In the genomic region with DNA sequence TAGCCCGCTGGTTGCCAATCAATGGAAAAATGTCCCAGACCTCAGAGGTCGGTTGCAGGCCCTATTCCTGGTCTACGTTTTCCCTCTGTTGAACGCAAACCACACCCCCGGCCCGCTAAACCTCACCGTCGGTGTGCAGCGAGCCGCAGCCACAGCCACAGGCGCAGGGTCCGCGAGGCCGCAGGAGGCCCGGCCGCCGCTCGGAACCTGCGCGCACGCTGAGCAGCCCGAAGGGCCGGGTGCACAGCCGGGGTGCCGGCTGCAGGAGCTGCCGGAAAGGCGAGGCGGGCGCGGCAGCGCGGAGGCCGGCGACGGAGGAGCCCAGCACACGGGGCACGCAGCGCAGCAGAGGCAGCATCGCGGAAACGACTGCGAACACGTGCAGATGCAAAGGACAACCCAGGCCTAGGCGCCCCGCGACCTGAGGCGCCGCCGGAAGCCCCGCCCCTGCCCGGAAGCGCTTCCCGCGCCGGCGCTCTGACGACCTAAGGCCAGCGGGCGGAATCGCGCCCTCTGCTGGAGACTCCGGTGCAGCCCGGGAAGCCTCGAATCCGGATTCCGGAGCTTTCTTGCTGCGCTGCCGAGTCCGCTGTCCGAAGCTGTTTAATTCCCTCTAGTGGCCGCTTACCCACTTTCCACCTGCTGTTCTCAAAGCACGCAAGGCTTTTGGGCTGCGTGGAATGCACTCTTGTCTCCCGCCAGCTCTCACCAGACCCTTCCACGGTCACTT, we compare ENCODE assay signal across 1 cellular context.
TF ChIP-seq lines count a peak whose summit lies in the region.

A gene with protein sequence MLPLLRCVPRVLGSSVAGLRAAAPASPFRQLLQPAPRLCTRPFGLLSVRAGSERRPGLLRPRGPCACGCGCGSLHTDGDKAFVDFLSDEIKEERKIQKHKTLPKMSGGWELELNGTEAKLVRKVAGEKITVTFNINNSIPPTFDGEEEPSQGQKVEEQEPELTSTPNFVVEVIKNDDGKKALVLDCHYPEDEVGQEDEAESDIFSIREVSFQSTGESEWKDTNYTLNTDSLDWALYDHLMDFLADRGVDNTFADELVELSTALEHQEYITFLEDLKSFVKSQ (minus strand): TSS at position 440 of the 730 bp plus-strand sequence. CDS start 82 bp downstream, at position 358.

TF ChIP-seq in HepG2, 621 proteins besides CTCF, POLR2A, EP300 and RAD21 (continued from another document and continues in another):
- TF ChIP-seq, protein P1, sequence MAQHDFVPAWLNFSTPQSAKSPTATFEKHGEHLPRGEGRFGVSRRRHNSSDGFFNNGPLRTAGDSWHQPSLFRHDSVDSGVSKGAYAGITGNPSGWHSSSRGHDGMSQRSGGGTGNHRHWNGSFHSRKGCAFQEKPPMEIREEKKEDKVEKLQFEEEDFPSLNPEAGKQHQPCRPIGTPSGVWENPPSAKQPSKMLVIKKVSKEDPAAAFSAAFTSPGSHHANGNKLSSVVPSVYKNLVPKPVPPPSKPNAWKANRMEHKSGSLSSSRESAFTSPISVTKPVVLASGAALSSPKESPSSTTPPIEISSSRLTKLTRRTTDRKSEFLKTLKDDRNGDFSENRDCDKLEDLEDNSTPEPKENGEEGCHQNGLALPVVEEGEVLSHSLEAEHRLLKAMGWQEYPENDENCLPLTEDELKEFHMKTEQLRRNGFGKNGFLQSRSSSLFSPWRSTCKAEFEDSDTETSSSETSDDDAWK (CRISPR knock-in tag; IDR thresholded peaks at IDR 0.05), result no peak
- TF ChIP-seq ZNF761 (CRISPR knock-in tag; conservative IDR thresholded peaks at IDR 0.05) (peak; percentile 93), CENPT (CRISPR knock-in tag; IDR thresholded peaks at IDR 0.05; ENCODE audit: low read depth) (no peak), U2AF2 (IDR thresholded peaks at IDR 0.05; ENCODE audit: low read depth, low read length) (no peak), TOPORS (CRISPR knock-in tag; IDR thresholded peaks at IDR 0.05) (0 out of 2 replicates have a peak, but pooled peaks have one; percentile 90), ZNF251 (CRISPR knock-in tag; IDR thresholded peaks at IDR 0.05) (no peak), ADNP (CRISPR knock-in tag; IDR thresholded peaks at IDR 0.05) (no peak; the same call in 1 of the 2 replicates), ZFP82 (CRISPR knock-in tag; IDR thresholded peaks at IDR 0.05; ENCODE audit: borderline replicate concordance) (0 out of 2 replicates have a peak, but pooled peaks have one; percentile 75), PAWR (CRISPR knock-in tag; IDR thresholded peaks at IDR 0.05; ENCODE audit: borderline replicate concordance) (no peak), ZNF569 (CRISPR knock-in tag; IDR thresholded peaks at IDR 0.05; ENCODE audit: borderline replicate concordance) (no peak), RBM22 (optimal IDR thresholded peaks at IDR 0.05; ENCODE audit: low read length) (peak; percentile 70), RFXANK (CRISPR knock-in tag; IDR thresholded peaks at IDR 0.05) (no peak), NR2F6 (IDR thresholded peaks at IDR 0.05) (no peak), NR2F6 (CRISPR knock-in tag; IDR thresholded peaks at IDR 0.05) (peak; percentile 73), AGO1 (IDR thresholded peaks at IDR 0.05; ENCODE audit: low read depth, low read length, poor library complexity, severe bottlenecking) (peak; percentile 67), ZSCAN30 (CRISPR knock-in tag; IDR thresholded peaks at IDR 0.05) (peak; percentile 75; the same call in 1 of the 2 replicates), ZNF589 (CRISPR knock-in tag; conservative IDR thresholded peaks at IDR 0.05) (peak; percentile 92; the same call in 1 of the 2 replicates), ZNF34 (CRISPR knock-in tag; IDR thresholded peaks at IDR 0.05; ENCODE audit: borderline replicate concordance) (no peak), ZNF883 (CRISPR knock-in tag; IDR thresholded peaks at IDR 0.05; ENCODE audit: not compliant biosample characterization) (peak; percentile 67), SMAD1 (CRISPR knock-in tag; IDR thresholded peaks at IDR 0.05; ENCODE audit: borderline replicate concordance, low read depth) (peak; percentile 31; the same call in 1 of the 2 replicates), MYC (CRISPR knock-in tag; IDR thresholded peaks at IDR 0.05; ENCODE audit: borderline replicate concordance) (peak; percentile 99), ZBTB7B (CRISPR knock-in tag; IDR thresholded peaks at IDR 0.05) (0 out of 2 replicates have a peak, but pooled peaks have one; percentile 24), FOXC1 (CRISPR knock-in tag; IDR thresholded peaks at IDR 0.05; ENCODE audit: borderline replicate concordance) (peak; percentile 85; the same call in 1 of the 2 replicates), FOXA1 (IDR thresholded peaks at IDR 0.05) (no peak), FOXA1 (CRISPR knock-in tag; IDR thresholded peaks at IDR 0.05) (no peak), RNF2 (conservative IDR thresholded peaks at IDR 0.05; ENCODE audit: low read depth) (peak; percentile 97), JARID2 (CRISPR knock-in tag; IDR thresholded peaks at IDR 0.05; ENCODE audit: insufficient replicate concordance) (no peak), GATA4 (IDR thresholded peaks at IDR 0.05; ENCODE audit: borderline replicate concordance, low read depth) (no peak), NR1H2 (CRISPR knock-in tag; IDR thresholded peaks at IDR 0.05; ENCODE audit: borderline replicate concordance, low read depth) (peak; percentile 35; the same call in 1 of the 2 replicates), ZNF709 (CRISPR knock-in tag; IDR thresholded peaks at IDR 0.05) (peak; percentile 94), ETV5 (CRISPR knock-in tag; IDR thresholded peaks at IDR 0.05; ENCODE audit: borderline replicate concordance) (peak; percentile 83; the same call in 1 of the 2 replicates), ZNF335 (CRISPR knock-in tag; IDR thresholded peaks at IDR 0.05) (no peak), ISL2 (CRISPR knock-in tag; IDR thresholded peaks at IDR 0.05) (peak; percentile 78), HMG20A (CRISPR knock-in tag; IDR thresholded peaks at IDR 0.05; ENCODE audit: borderline replicate concordance) (no peak), RAD51 (IDR thresholded peaks at IDR 0.05; ENCODE audit: borderline replicate concordance) (no peak)
- TF ChIP-seq, protein P2, sequence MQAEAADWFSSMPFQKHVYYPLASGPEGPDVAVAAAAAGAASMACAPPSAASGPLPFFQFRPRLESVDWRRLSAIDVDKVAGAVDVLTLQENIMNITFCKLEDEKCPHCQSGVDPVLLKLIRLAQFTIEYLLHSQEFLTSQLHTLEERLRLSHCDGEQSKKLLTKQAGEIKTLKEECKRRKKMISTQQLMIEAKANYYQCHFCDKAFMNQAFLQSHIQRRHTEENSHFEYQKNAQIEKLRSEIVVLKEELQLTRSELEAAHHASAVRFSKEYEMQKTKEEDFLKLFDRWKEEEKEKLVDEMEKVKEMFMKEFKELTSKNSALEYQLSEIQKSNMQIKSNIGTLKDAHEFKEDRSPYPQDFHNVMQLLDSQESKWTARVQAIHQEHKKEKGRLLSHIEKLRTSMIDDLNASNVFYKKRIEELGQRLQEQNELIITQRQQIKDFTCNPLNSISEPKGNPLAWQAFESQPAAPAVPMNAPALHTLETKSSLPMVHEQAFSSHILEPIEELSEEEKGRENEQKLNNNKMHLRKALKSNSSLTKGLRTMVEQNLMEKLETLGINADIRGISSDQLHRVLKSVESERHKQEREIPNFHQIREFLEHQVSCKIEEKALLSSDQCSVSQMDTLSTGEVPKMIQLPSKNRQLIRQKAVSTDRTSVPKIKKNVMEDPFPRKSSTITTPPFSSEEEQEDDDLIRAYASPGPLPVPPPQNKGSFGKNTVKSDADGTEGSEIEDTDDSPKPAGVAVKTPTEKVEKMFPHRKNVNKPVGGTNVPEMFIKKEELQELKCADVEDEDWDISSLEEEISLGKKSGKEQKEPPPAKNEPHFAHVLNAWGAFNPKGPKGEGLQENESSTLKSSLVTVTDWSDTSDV (CRISPR knock-in tag; IDR thresholded peaks at IDR 0.05), result no peak
- TF ChIP-seq, protein P3, sequence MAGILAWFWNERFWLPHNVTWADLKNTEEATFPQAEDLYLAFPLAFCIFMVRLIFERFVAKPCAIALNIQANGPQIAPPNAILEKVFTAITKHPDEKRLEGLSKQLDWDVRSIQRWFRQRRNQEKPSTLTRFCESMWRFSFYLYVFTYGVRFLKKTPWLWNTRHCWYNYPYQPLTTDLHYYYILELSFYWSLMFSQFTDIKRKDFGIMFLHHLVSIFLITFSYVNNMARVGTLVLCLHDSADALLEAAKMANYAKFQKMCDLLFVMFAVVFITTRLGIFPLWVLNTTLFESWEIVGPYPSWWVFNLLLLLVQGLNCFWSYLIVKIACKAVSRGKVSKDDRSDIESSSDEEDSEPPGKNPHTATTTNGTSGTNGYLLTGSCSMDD (CRISPR knock-in tag; IDR thresholded peaks at IDR 0.05), result 0 out of 2 replicates have a peak, but pooled peaks have one; percentile 46
- TF ChIP-seq, protein P4, sequence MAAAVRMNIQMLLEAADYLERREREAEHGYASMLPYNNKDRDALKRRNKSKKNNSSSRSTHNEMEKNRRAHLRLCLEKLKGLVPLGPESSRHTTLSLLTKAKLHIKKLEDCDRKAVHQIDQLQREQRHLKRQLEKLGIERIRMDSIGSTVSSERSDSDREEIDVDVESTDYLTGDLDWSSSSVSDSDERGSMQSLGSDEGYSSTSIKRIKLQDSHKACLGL (CRISPR knock-in tag; IDR thresholded peaks at IDR 0.05), result peak; percentile 95
- TF ChIP-seq, protein P5, sequence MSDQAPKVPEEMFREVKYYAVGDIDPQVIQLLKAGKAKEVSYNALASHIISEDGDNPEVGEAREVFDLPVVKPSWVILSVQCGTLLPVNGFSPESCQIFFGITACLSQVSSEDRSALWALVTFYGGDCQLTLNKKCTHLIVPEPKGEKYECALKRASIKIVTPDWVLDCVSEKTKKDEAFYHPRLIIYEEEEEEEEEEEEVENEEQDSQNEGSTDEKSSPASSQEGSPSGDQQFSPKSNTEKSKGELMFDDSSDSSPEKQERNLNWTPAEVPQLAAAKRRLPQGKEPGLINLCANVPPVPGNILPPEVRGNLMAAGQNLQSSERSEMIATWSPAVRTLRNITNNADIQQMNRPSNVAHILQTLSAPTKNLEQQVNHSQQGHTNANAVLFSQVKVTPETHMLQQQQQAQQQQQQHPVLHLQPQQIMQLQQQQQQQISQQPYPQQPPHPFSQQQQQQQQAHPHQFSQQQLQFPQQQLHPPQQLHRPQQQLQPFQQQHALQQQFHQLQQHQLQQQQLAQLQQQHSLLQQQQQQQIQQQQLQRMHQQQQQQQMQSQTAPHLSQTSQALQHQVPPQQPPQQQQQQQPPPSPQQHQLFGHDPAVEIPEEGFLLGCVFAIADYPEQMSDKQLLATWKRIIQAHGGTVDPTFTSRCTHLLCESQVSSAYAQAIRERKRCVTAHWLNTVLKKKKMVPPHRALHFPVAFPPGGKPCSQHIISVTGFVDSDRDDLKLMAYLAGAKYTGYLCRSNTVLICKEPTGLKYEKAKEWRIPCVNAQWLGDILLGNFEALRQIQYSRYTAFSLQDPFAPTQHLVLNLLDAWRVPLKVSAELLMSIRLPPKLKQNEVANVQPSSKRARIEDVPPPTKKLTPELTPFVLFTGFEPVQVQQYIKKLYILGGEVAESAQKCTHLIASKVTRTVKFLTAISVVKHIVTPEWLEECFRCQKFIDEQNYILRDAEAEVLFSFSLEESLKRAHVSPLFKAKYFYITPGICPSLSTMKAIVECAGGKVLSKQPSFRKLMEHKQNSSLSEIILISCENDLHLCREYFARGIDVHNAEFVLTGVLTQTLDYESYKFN (CRISPR knock-in tag; conservative IDR thresholded peaks at IDR 0.05), result peak; percentile 52; the same call in 1 of the 2 replicates
- TF ChIP-seq, protein P6, sequence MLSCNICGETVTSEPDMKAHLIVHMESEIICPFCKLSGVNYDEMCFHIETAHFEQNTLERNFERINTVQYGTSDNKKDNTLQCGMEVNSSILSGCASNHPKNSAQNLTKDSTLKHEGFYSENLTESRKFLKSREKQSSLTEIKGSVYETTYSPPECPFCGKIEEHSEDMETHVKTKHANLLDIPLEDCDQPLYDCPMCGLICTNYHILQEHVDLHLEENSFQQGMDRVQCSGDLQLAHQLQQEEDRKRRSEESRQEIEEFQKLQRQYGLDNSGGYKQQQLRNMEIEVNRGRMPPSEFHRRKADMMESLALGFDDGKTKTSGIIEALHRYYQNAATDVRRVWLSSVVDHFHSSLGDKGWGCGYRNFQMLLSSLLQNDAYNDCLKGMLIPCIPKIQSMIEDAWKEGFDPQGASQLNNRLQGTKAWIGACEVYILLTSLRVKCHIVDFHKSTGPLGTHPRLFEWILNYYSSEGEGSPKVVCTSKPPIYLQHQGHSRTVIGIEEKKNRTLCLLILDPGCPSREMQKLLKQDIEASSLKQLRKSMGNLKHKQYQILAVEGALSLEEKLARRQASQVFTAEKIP (CRISPR knock-in tag; IDR thresholded peaks at IDR 0.05; ENCODE audit: borderline replicate concordance), result no peak
- TF ChIP-seq, protein P7, sequence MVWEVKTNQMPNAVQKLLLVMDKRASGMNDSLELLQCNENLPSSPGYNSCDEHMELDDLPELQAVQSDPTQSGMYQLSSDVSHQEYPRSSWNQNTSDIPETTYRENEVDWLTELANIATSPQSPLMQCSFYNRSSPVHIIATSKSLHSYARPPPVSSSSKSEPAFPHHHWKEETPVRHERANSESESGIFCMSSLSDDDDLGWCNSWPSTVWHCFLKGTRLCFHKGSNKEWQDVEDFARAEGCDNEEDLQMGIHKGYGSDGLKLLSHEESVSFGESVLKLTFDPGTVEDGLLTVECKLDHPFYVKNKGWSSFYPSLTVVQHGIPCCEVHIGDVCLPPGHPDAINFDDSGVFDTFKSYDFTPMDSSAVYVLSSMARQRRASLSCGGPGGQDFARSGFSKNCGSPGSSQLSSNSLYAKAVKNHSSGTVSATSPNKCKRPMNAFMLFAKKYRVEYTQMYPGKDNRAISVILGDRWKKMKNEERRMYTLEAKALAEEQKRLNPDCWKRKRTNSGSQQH (CRISPR knock-in tag; IDR thresholded peaks at IDR 0.05; ENCODE audit: low read depth), result 0 out of 2 replicates have a peak, but pooled peaks have one; percentile 34
- TF ChIP-seq, protein P8, sequence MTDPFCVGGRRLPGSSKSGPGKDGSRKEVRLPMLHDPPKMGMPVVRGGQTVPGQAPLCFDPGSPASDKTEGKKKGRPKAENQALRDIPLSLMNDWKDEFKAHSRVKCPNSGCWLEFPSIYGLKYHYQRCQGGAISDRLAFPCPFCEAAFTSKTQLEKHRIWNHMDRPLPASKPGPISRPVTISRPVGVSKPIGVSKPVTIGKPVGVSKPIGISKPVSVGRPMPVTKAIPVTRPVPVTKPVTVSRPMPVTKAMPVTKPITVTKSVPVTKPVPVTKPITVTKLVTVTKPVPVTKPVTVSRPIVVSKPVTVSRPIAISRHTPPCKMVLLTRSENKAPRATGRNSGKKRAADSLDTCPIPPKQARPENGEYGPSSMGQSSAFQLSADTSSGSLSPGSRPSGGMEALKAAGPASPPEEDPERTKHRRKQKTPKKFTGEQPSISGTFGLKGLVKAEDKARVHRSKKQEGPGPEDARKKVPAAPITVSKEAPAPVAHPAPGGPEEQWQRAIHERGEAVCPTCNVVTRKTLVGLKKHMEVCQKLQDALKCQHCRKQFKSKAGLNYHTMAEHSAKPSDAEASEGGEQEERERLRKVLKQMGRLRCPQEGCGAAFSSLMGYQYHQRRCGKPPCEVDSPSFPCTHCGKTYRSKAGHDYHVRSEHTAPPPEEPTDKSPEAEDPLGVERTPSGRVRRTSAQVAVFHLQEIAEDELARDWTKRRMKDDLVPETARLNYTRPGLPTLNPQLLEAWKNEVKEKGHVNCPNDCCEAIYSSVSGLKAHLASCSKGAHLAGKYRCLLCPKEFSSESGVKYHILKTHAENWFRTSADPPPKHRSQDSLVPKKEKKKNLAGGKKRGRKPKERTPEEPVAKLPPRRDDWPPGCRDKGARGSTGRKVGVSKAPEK (CRISPR knock-in tag; IDR thresholded peaks at IDR 0.05; ENCODE audit: borderline replicate concordance), result no peak
